In genomic region chr20:63103402-63104311, GRCh38 we compare ENCODE assay signal across 1 cellular context.
TF ChIP-seq lines count a peak whose summit lies in the region.

No MANE protein-coding gene starts in this region.

TF ChIP-seq in HepG2, 621 proteins besides CTCF, POLR2A, EP300 and RAD21 (continued from another document):
- TF ChIP-seq ARID4A (CRISPR knock-in tag; IDR thresholded peaks at IDR 0.05; ENCODE audit: borderline replicate concordance): no peak
- TF ChIP-seq ZKSCAN1 (IDR thresholded peaks at IDR 0.05; ENCODE audit: low read length): no peak
